In the genomic region with DNA sequence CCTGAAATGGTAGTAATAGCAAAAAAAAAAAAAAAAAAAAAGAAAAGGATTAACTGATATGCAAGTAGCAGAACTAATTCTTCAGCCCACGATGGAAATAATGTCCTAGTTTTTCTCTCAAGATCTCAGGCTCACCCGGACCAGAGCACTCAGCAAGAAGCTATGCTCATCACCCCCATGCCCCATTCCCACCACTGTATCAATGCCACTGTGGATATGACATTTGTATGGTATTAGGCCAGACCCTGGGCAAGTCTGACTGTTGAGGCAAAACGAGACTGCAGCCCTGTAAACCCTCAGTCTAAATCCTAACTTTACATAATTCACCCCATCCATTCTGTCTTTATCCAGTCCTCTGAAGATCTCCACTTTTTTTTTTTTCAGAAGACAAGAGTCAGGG, we compare ENCODE assay signal across 12 cellular contexts.
DNase-seq lines count a peak whose midpoint lies in the region; ATAC-seq and TF ChIP-seq lines count a peak whose summit lies in the region.
"Had no signal": no experiment of that assay in that cellular context is flagged by ENCODE, and none has a peak within 500 bp of the region (broad histone marks: within the 10 kb centered on the region; RNA-seq: fewer than 3 reads in every experiment).

No MANE protein-coding gene starts in this region.

- no peak overlapping the region for H3K4me2 ChIP-seq in Karpas-422 (ENCODE audit: low read depth, low read length, poor library complexity, severe bottlenecking)

- no peak overlapping the region for H3K27ac ChIP-seq in CD4-positive, alpha-beta memory T cell (ENCODE audit: low read depth, low read length)
- H3K27ac ChIP-seq in Karpas-422 (ENCODE audit: low read length) = peak overlapping the region; percentile 30; the same call in 1 of the 2 replicates
- peak overlapping the region; percentile 83 for H3K27ac ChIP-seq in cingulate gyrus (ENCODE audit: low read depth, low read length)
- peak overlapping the region; percentile 94 for H3K27ac ChIP-seq in psoas muscle
- H3K27ac ChIP-seq in adrenal gland = peak overlapping the region in 2 of 5 donors; percentile 86 to 89

- H3K36me3 Mint-ChIP-seq in CD4-positive, alpha-beta memory T cell = peaks cover 14 to 66% of the 10 kb centered on the region in 2 donors

- H3K27me3 Mint-ChIP-seq in CD4-positive, alpha-beta memory T cell = no peaks in the 10 kb centered on the region

- H3K9me3 ChIP-seq in CD4-positive, alpha-beta memory T cell (ENCODE audit: control insufficient read depth in 1 of 2, low read length in 2 of 2) = no peaks in the 10 kb centered on the region
- no peaks in the 10 kb centered on the region for H3K9me3 ChIP-seq in Karpas-422 (ENCODE audit: low read length)
- no peaks in the 10 kb centered on the region for H3K9me3 ChIP-seq in psoas muscle
- no peaks in the 10 kb centered on the region for H3K9me3 ChIP-seq in adrenal gland (replicated peaks in 1 of 3)

- H2AFZ ChIP-seq in Karpas-422 (ENCODE audit: low read length) = no peak overlapping the region

- H3K9ac ChIP-seq in Karpas-422 (ENCODE audit: low read length) = no peak overlapping the region

- no peaks in the 10 kb centered on the region for H4K20me1 ChIP-seq in Karpas-422 (ENCODE audit: insufficient read depth, low read depth, low read length)

- peaks cover 69 to 97% (median 85%) of the 10 kb centered on the region in 4 donors for H3K4me1 Mint-ChIP-seq in CD4-positive, alpha-beta memory T cell

- peaks cover 9% of the 10 kb centered on the region for H3K36me3 ChIP-seq in CD4-positive, alpha-beta memory T cell (ENCODE audit: insufficient read depth, low read length)
- H3K36me3 ChIP-seq in Karpas-422 (ENCODE audit: insufficient read depth, low read length) (peaks cover 21% of the 10 kb centered on the region; the same call in 1 of the 2 replicates), psoas muscle (ENCODE audit: insufficient read depth in 1 of 2, low read depth in 1 of 2) (peaks cover 0 to 13% of the 10 kb centered on the region in 2 donors), adrenal gland (replicated peaks in 1 of 2) (no peaks in the 10 kb centered on the region)

- no peaks in the 10 kb centered on the region for H3K27me3 ChIP-seq in CD4-positive, alpha-beta memory T cell (ENCODE audit: insufficient read depth, low read length)
- H3K27me3 ChIP-seq in Karpas-422 (ENCODE audit: low read length) = no peaks in the 10 kb centered on the region
- no peaks in the 10 kb centered on the region for H3K27me3 ChIP-seq in psoas muscle (ENCODE audit: insufficient read depth in 3 of 3, low read length in 2 of 3)
- no peaks in the 10 kb centered on the region for H3K27me3 ChIP-seq in adrenal gland

- H3K4me3 ChIP-seq in CD4-positive, alpha-beta memory T cell (ENCODE audit: low read length in 2 of 2) = no peak overlapping the region
- H3K4me3 ChIP-seq in Karpas-422 (ENCODE audit: low read length) = no peak overlapping the region
- H3K4me3 ChIP-seq in psoas muscle = peak overlapping the region; percentile 51
- no peak overlapping the region for H3K4me3 ChIP-seq in adrenal gland

- no peak for TF ChIP-seq CTCF in psoas muscle (IDR thresholded peaks at IDR 0.05)
- TF ChIP-seq CTCF in adrenal gland (IDR thresholded peaks at IDR 0.05) = no peak

- 24 to 49% (median 29%) methylated on average over 3 of the region's 3 CpGs for WGBS in psoas muscle, 3 donors
- 76 to 89% (median 85%) methylated on average over 3 of the region's 3 CpGs for WGBS in adrenal gland, 4 donors

- peak overlapping the region in 6 of 7 donors; percentile 62 to 90 (median 80) for H3K27ac Mint-ChIP-seq in CD4-positive, alpha-beta memory T cell

- POLR2A ChIA-PET in CD4-positive, alpha-beta memory T cell (lab: Charles Lee; ENCODE audit: partially characterized antibody) = no interaction called here

- peaks cover 0 to 9% (median 0%) of the 10 kb centered on the region in 8 donors for H3K9me3 Mint-ChIP-seq in CD4-positive, alpha-beta memory T cell

- H3K4me3 Mint-ChIP-seq in CD4-positive, alpha-beta memory T cell = peak overlapping the region in 2 of 8 donors; percentile 47 to 55

- H3K9me2 ChIP-seq in Karpas-422 (replicated peaks; ENCODE audit: insufficient read depth, low read length) = no peaks in the 10 kb centered on the region

- H3K79me2 ChIP-seq in Karpas-422 (ENCODE audit: low read length) = peaks cover 94% of the 10 kb centered on the region

- ATAC-seq in psoas muscle = no peak
- ATAC-seq: left lobe of liver had no signal

- DNase-seq in CD4-positive, alpha-beta memory T cell = no peak
- DNase-seq in Karpas-422 (no peak), psoas muscle (no peak), germinal center (ENCODE audit: low spot score) (no peak), hypothalamus (lab: John Stamatoyannopoulos, UW) (no peak), adrenal gland (no peak)
- DNase-seq: central memory CD4-positive, alpha-beta T cell; DND-41; NCI-H1092; NCI-H526 treated with DMSO at 0.1 percent for 48 hours had no signal

- CTCF ChIA-PET in CD4-positive, alpha-beta memory T cell (lab: Charles Lee; ENCODE audit: partially characterized antibody) = interaction anchor here (0.6 kb wide), 1 partner anchor 24 kb away, joined by 3 read pairs; no protein-coding TSS in a partner anchor

- intact Hi-C loops in CD4-positive, alpha-beta memory T cell (cut with micrococcal nuclease) = no loop called here
- intact Hi-C loops in psoas muscle (cut with DNase I) = no loop called here
- intact Hi-C loops in adrenal gland (cut with DNase I) = no loop called here

- no peak for TF ChIP-seq POLR2A in adrenal gland (IDR thresholded peaks at IDR 0.05)

- peaks cover 100% of the 10 kb centered on the region for H3K4me1 ChIP-seq in CD4-positive, alpha-beta memory T cell (ENCODE audit: insufficient read depth, low read length)
- H3K4me1 ChIP-seq in Karpas-422 (ENCODE audit: low read length) (peaks cover 50% of the 10 kb centered on the region), psoas muscle (peaks cover 97% of the 10 kb centered on the region), adrenal gland (replicated peaks in 1 of 2) (peaks cover 38 to 92% of the 10 kb centered on the region in 2 donors)
